1 cellular context compared by ENCODE assay signal in the genomic region with DNA sequence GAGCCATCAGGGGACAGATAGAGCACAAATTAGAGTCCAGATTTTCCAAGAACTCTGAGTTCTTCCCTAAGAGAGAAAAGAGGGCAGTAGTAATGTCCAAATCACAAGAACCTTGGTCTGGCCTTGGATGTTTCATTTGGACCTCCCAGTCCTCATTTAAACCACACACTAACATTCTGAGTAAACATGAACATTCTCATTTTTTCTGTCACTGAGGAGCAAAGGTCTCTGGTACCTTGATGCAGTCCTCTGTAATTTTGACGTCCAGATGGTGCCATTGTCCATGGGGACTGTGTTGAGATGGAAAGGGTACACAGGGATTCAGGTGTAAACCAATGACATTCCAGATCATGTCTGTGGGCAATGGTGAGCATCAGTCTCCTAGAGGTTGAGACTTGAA.
TF ChIP-seq lines count a peak whose summit lies in the region.

No MANE protein-coding gene starts in this region.

TF ChIP-seq in HCT116, 20 proteins besides CTCF, POLR2A, EP300 and RAD21 (continued from another document):
- TF ChIP-seq, protein P1, sequence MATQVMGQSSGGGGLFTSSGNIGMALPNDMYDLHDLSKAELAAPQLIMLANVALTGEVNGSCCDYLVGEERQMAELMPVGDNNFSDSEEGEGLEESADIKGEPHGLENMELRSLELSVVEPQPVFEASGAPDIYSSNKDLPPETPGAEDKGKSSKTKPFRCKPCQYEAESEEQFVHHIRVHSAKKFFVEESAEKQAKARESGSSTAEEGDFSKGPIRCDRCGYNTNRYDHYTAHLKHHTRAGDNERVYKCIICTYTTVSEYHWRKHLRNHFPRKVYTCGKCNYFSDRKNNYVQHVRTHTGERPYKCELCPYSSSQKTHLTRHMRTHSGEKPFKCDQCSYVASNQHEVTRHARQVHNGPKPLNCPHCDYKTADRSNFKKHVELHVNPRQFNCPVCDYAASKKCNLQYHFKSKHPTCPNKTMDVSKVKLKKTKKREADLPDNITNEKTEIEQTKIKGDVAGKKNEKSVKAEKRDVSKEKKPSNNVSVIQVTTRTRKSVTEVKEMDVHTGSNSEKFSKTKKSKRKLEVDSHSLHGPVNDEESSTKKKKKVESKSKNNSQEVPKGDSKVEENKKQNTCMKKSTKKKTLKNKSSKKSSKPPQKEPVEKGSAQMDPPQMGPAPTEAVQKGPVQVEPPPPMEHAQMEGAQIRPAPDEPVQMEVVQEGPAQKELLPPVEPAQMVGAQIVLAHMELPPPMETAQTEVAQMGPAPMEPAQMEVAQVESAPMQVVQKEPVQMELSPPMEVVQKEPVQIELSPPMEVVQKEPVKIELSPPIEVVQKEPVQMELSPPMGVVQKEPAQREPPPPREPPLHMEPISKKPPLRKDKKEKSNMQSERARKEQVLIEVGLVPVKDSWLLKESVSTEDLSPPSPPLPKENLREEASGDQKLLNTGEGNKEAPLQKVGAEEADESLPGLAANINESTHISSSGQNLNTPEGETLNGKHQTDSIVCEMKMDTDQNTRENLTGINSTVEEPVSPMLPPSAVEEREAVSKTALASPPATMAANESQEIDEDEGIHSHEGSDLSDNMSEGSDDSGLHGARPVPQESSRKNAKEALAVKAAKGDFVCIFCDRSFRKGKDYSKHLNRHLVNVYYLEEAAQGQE (IDR thresholded peaks at IDR 0.05; ENCODE audit: low read depth) = no peak
